Comparison of ENCODE assay signal across 8 cellular contexts in the genomic region with DNA sequence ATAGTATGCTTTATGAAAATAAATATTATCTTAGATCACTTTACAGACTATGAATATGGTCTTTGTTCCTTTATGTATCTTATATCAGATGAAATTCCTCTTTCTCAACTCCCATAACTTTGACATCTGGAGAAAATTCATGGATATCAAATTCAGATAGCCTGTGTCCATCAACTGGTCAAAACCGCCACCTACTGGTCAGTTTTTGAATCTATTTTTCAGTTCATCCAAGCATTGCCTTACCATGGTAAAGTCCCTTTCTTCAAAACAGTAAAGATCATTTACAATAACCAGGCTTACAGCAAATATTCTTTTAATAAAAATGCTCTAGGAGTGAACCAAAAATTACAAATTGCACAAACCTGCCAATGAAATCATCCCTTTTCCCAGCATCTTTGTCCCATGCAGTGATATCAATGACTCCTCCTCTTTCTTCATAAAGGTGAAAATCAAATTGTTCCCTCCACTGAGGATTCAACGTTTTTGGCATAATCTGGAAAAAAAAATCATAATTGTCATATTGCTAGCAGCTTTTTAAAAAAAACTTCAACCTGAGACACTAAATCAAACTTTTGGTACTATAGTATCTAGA.
DNase-seq lines count a peak whose midpoint lies in the region; ATAC-seq and TF ChIP-seq lines count a peak whose summit lies in the region.

No MANE protein-coding gene starts in this region.

- peak; percentile 41 for DNase-seq in AG10803 (ENCODE audit: low read depth)
- peak; percentile 46 for DNase-seq in GM12865 (ENCODE audit: low read depth)
- no peak for DNase-seq in ascending aorta (ENCODE audit: low spot score in 2 of 2)
- DNase-seq in kidney tubule cell (ENCODE audit: low spot score) = peak; percentile 46
- no peak for DNase-seq in OCI-M2 (lab: John Stamatoyannopoulos, UW; ENCODE audit: unreplicated experiment)
- no peak for DNase-seq in activated CD4-positive, alpha-beta T cell treated with anti-CD3 and anti-CD28 coated beads, Interleukin-2, amount 50 U/mL, for 4 hours

- no peaks in the 10 kb centered on the region for H3K9me3 ChIP-seq in ascending aorta

- no peak overlapping the region for H3K4me3 ChIP-seq in AG10803 (ENCODE audit: low read length)
- no peak overlapping the region for H3K4me3 ChIP-seq in GM12865 (ENCODE audit: low read depth, low read length)
- no peak overlapping the region for H3K4me3 ChIP-seq in KMS-11 (IDR thresholded peaks at IDR 0.05; ENCODE audit: insufficient read depth, low read depth, low read length)
- H3K4me3 ChIP-seq in ascending aorta = no peak overlapping the region

- H3K27me3 ChIP-seq in KMS-11 (ENCODE audit: insufficient read depth, low read depth) = no peaks in the 10 kb centered on the region
- H3K27me3 ChIP-seq in ascending aorta = no peaks in the 10 kb centered on the region

- H3K4me1 ChIP-seq in KMS-11 (ENCODE audit: low read depth, poor library complexity, severe bottlenecking) (no peaks in the 10 kb centered on the region), ascending aorta (no peaks in the 10 kb centered on the region)

- ATAC-seq in GM21423 (IDR thresholded peaks at IDR 0.05; ENCODE audit: unreplicated experiment) = no peak

- H3K27ac ChIP-seq in KMS-11 (no peak overlapping the region), ascending aorta (no peak overlapping the region)

- no peak overlapping the region for H3K9ac ChIP-seq in KMS-11

- no peak overlapping the region for H3K4me2 ChIP-seq in KMS-11

- no peaks in the 10 kb centered on the region for H3K79me2 ChIP-seq in KMS-11 (ENCODE audit: insufficient read depth, low read depth)

- H4K20me1 ChIP-seq in KMS-11 (ENCODE audit: insufficient read depth) = no peaks in the 10 kb centered on the region

- TF ChIP-seq CTCF in AG10803 (conservative IDR thresholded peaks at IDR 0.05; ENCODE audit: low read length) (peak; percentile 75), GM12865 (IDR thresholded peaks at IDR 0.05; ENCODE audit: insufficient read depth, low read depth, low read length, missing control alignments) (peak; percentile 53), KMS-11 (conservative IDR thresholded peaks at IDR 0.05; ENCODE audit: low read depth, low read length) (peak; percentile 84), ascending aorta (IDR thresholded peaks at IDR 0.05) (peak in 2 of 3 experiments; percentile 33 to 38)

- intact Hi-C loops in ascending aorta (cut with DNase I) = no loop called here

- H3K36me3 ChIP-seq in KMS-11 (ENCODE audit: insufficient read depth) (no peaks in the 10 kb centered on the region), ascending aorta (no peaks in the 10 kb centered on the region)

- H2AFZ ChIP-seq in KMS-11 (ENCODE audit: low read depth) = no peak overlapping the region

Comparison
In these comparisons a context has a peak if more than half of its experiments do, and no peak if none do; other contexts are left out.
1. DNase-seq: peak in AG10803 (single experiment), GM12865 (single experiment) and kidney tubule cell (single experiment); none in ascending aorta (0 of 2), OCI-M2 (single experiment) and activated CD4-positive, alpha-beta T cell treated with anti-CD3 and anti-CD28 coated beads, Interleukin-2, amount 50 U/mL, for 4 hours (0 of 2).
2. Peak in every context shown above with its lines, with median percentiles within 50 percentile points of each other: CTCF ChIP-seq.